In genomic region chr16:56576585-56577299, GRCh38 we compare ENCODE assay signal across 8 cellular contexts. TPM values are rescaled to one million over a fixed set of nuclear protein-coding genes. Genes with fewer than 3 reads are reported as not detected.
DNase-seq lines count a peak whose midpoint lies in the region; ATAC-seq, FAIRE-seq and TF ChIP-seq lines count a peak whose summit lies in the region.

No MANE protein-coding gene starts in this region.

- ATAC-seq in GM19035 (IDR thresholded peaks at IDR 0.05; ENCODE audit: unreplicated experiment) (peak; percentile 90), HG03460 (IDR thresholded peaks at IDR 0.05; ENCODE audit: unreplicated experiment) (peak; percentile 96), foreskin keratinocyte (peak; percentile 100), upper lobe of left lung (ENCODE audit: low FRiP score in 2 of 2) (peak; percentile 95 to 97)
- ATAC-seq in activated T-helper 17 cell treated with anti-CD3 and anti-CD28 coated beads, Interleukin-2, amount 50 U/mL, for 72 hours (replicated peaks), result peak; percentile 100

- no peak overlapping the region for H3K4me3 ChIP-seq in parathyroid adenoma (ENCODE audit: low read depth, low read length)
- no peak overlapping the region for H3K4me3 ChIP-seq in upper lobe of left lung

- H3K4me2 ChIP-seq in parathyroid adenoma (ENCODE audit: low read length), result no peak overlapping the region

- no peaks in the 10 kb centered on the region for H3K27me3 ChIP-seq in foreskin keratinocyte
- H3K27me3 ChIP-seq in parathyroid adenoma (ENCODE audit: control insufficient read depth, insufficient read depth, low read length), result no peaks in the 10 kb centered on the region
- H3K27me3 ChIP-seq in upper lobe of left lung, result no peaks in the 10 kb centered on the region

- H3K9ac ChIP-seq in parathyroid adenoma, result no peak overlapping the region

- no peak for TF ChIP-seq EP300 in upper lobe of left lung (IDR thresholded peaks at IDR 0.05)

- H3K27ac ChIP-seq in foreskin keratinocyte, result no peak overlapping the region
- no peak overlapping the region for H3K27ac ChIP-seq in parathyroid adenoma
- H3K27ac ChIP-seq in upper lobe of left lung, result no peak overlapping the region

- DNase-seq in AG08396 (ENCODE audit: low spot score) (peak; percentile 54), RCC 7860 (ENCODE audit: low spot score) (peak; percentile 45), foreskin keratinocyte (peak; percentile 86 to 93), upper lobe of left lung (peak; percentile 82 to 88)

- no peaks in the 10 kb centered on the region for H3K27me3 Mint-ChIP-seq in activated T-helper 17 cell treated with anti-CD3 and anti-CD28 coated beads, Interleukin-2, amount 50 U/mL, for 72 hours

- no peak for TF ChIP-seq POLR2A in upper lobe of left lung (IDR thresholded peaks at IDR 0.05)

- no peak for FAIRE-seq in RCC 7860 (lab: Jason Lieb, UNC)

- H3K4me3 Mint-ChIP-seq in activated T-helper 17 cell treated with anti-CD3 and anti-CD28 coated beads, Interleukin-2, amount 50 U/mL, for 72 hours, result no peak overlapping the region

- TF ChIP-seq CTCF in foreskin keratinocyte (conservative IDR thresholded peaks at IDR 0.05) (peak; percentile 98), parathyroid adenoma (IDR thresholded peaks at IDR 0.05) (peak; percentile 42), upper lobe of left lung (IDR thresholded peaks at IDR 0.05) (peak; percentile 68 to 92 (median 87))

- peak overlapping the region; percentile 81 for H3K27ac Mint-ChIP-seq in activated T-helper 17 cell treated with anti-CD3 and anti-CD28 coated beads, Interleukin-2, amount 50 U/mL, for 72 hours

- WGBS in upper lobe of left lung, 2 donors, result 32 to 62% methylated on average over 4 to 8 of the region's 8 CpGs

- H3K36me3 ChIP-seq in parathyroid adenoma (ENCODE audit: control insufficient read depth, insufficient read depth, low read length) (no peaks in the 10 kb centered on the region), upper lobe of left lung (no peaks in the 10 kb centered on the region)

- no peaks in the 10 kb centered on the region for H3K9me3 ChIP-seq in parathyroid adenoma (ENCODE audit: control insufficient read depth, low read length)
- no peaks in the 10 kb centered on the region for H3K9me3 ChIP-seq in upper lobe of left lung

- H3K9me3 Mint-ChIP-seq in activated T-helper 17 cell treated with anti-CD3 and anti-CD28 coated beads, Interleukin-2, amount 50 U/mL, for 72 hours, result no peaks in the 10 kb centered on the region

- H3K36me3 Mint-ChIP-seq in activated T-helper 17 cell treated with anti-CD3 and anti-CD28 coated beads, Interleukin-2, amount 50 U/mL, for 72 hours (ENCODE audit: low read depth), result no peaks in the 10 kb centered on the region

- H3K4me1 Mint-ChIP-seq in activated T-helper 17 cell treated with anti-CD3 and anti-CD28 coated beads, Interleukin-2, amount 50 U/mL, for 72 hours, result peaks cover 9% of the 10 kb centered on the region

- peak overlapping the region; percentile 33 for H2AFZ ChIP-seq in parathyroid adenoma

- no peaks in the 10 kb centered on the region for H3K79me2 ChIP-seq in parathyroid adenoma

- no peaks in the 10 kb centered on the region for H3K4me1 ChIP-seq in foreskin keratinocyte
- no peaks in the 10 kb centered on the region for H3K4me1 ChIP-seq in parathyroid adenoma
- H3K4me1 ChIP-seq in upper lobe of left lung, result no peaks in the 10 kb centered on the region

RNA-seq across cellular contexts. Expression of gene MT4, which starts 11.9 kb away (rescaled TPM):
- total RNA-seq in activated T-helper 17 cell treated with anti-CD3 and anti-CD28 coated beads, Interleukin-2, amount 50 U/mL, for 72 hours, result not detected
- not detected in 2 replicates for total RNA-seq in foreskin keratinocyte
- not detected in 2 replicates for polyA plus RNA-seq in foreskin keratinocyte
- not detected for total RNA-seq in upper lobe of left lung

RNA-seq across cellular contexts. Expression of gene MT3, which starts 12.6 kb away (rescaled TPM):
- 10 to 100 TPM in 1 of 2 donors, 1 to 10 TPM in 1; 3.0 to 73.8 TPM for total RNA-seq in activated T-helper 17 cell treated with anti-CD3 and anti-CD28 coated beads, Interleukin-2, amount 50 U/mL, for 72 hours
- not detected in 2 replicates for total RNA-seq in foreskin keratinocyte
- not detected in 2 replicates for polyA plus RNA-seq in foreskin keratinocyte
- 1 to 10 TPM in 2 of 6 donors, not detected in 4; 1.4 to 1.5 TPM for total RNA-seq in upper lobe of left lung

RNA-seq across cellular contexts. Expression of gene MT2A, which starts 31.6 kb away (rescaled TPM):
- 100 to 1,000 TPM in 1 of 2 donors, 10 to 100 TPM in 1; 25.6 to 114 TPM for total RNA-seq in activated T-helper 17 cell treated with anti-CD3 and anti-CD28 coated beads, Interleukin-2, amount 50 U/mL, for 72 hours
- 4,420 and 5,254 TPM in 2 replicates for total RNA-seq in foreskin keratinocyte
- 5,670 and 6,844 TPM in 2 replicates for polyA plus RNA-seq in foreskin keratinocyte
- total RNA-seq in upper lobe of left lung, result 100 to 1,000 TPM; 137 to 552 (median 338) TPM

RNA-seq across cellular contexts. Expression of gene MT1E, which starts 48.8 kb away (rescaled TPM):
- total RNA-seq in activated T-helper 17 cell treated with anti-CD3 and anti-CD28 coated beads, Interleukin-2, amount 50 U/mL, for 72 hours, result under 1 TPM in 1 of 2 donors, not detected in 1; 0.53 TPM
- 438 and 932 TPM in 2 replicates for total RNA-seq in foreskin keratinocyte
- polyA plus RNA-seq in foreskin keratinocyte, result 406 and 867 TPM in 2 replicates
- 100 to 1,000 TPM in 5 of 6 donors, 10 to 100 TPM in 1; 72.3 to 546 (median 187) TPM for total RNA-seq in upper lobe of left lung

RNA-seq across cellular contexts. Expression of gene MT1M, which starts 55.7 kb away (rescaled TPM):
- total RNA-seq in activated T-helper 17 cell treated with anti-CD3 and anti-CD28 coated beads, Interleukin-2, amount 50 U/mL, for 72 hours, result not detected
- total RNA-seq in foreskin keratinocyte (0.24 TPM in 1 of 2 replicates, not detected in the other), upper lobe of left lung (100 to 1,000 TPM in 1 of 6 donors, 10 to 100 TPM in 4, 1 to 10 TPM in 1; 8.4 to 194 (median 37.0) TPM)
- 0.24 and 0.29 TPM in 2 replicates for polyA plus RNA-seq in foreskin keratinocyte

Comparison
In these comparisons a context has a peak if more than half of its experiments do, and no peak if none do; other contexts are left out.
1. CTCF ChIP-seq: peak in every context shown above with its lines; median percentile 98 in foreskin keratinocyte; 87 in upper lobe of left lung; 42 in parathyroid adenoma.